In the genomic region with DNA sequence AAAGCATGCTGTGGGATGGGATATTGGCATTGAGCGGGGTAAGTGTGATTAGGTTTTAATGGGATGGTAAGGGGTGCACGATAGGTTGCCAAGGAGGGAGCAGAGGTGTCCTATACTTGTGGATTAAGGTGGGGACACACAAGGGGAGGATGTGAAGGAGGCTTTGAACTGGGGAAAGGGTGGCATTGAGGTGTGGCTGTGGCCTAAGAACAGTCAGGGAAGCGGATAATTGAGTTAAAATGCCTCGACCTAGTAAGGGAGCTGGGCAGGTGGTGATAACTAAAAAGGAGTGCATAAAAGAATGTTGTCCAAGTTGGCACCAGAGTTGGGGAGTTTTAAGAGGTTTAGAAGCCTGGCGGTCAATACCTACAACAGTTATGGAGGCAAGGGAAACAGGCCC, we compare ENCODE assay signal across 35 cellular contexts. TPM values are rescaled to one million over a fixed set of nuclear protein-coding genes. Genes with fewer than 3 reads are reported as not detected.
"Had no signal": no experiment of that assay in that cellular context is flagged by ENCODE, and none has a peak within 500 bp of the region (broad histone marks: within the 10 kb centered on the region; RNA-seq: fewer than 3 reads in every experiment).

No MANE protein-coding gene starts in this region.

- DNase-seq: activated CD4-positive, alpha-beta T cell treated with anti-CD3 and anti-CD28 coated beads for 1 hour; activated CD4-positive, alpha-beta T cell treated with anti-CD3 and anti-CD28 coated beads for 48 hours; activated CD4-positive, alpha-beta T cell treated with anti-CD3 and anti-CD28 coated beads, Interleukin-2, amount 50 U/mL, for 4 hours; activated CD4-positive, CD25-positive, alpha-beta regulatory T cell; activated CD8-positive, alpha-beta T cell treated with anti-CD3 and anti-CD28 coated beads for 36 hours; activated effector memory CD4-positive, alpha-beta T cell treated with anti-CD3 and anti-CD28 coated beads, Interleukin-2, amount 50 U/mL, for 16 hours; activated naive CD4-positive, alpha-beta T cell; activated naive CD8-positive, alpha-beta T cell treated with anti-CD3 and anti-CD28 coated beads, Interleukin-2, amount 10 ng/mL, durations not matched to agents 7 days and 5 days; activated T-cell treated with anti-CD3 and anti-CD28 coated beads, Interleukin-2, amount 50 U/mL, for 1 hour; activated T-cell treated with anti-CD3 and anti-CD28 coated beads, Interleukin-2, amount 50 U/mL, for 72 hours; body of pancreas; cerebellar nuclear complex; NCI-H1105; NCI-H1436; NCI-H1694; NCI-H1930; NCI-H2081 treated with DMSO at 0.1 percent for 48 hours; NCI-H226; NCI-H524 treated with DMSO at 0.1 percent for 48 hours; SHP77; SJCRH30; T1000; WERI-Rb-1 had no signal

- H3K4me1 Mint-ChIP-seq: activated naive CD4-positive, alpha-beta T cell treated with anti-CD3 and anti-CD28 coated beads, Interleukin-2, amount 50 U/mL, for 24 hours; activated naive CD8-positive, alpha-beta T cell treated with anti-CD3 and anti-CD28 coated beads, Interleukin-2, amount 10 ng/mL, durations not matched to agents 7 days and 5 days; activated T-helper 17 cell treated with anti-CD3 and anti-CD28 coated beads, Interleukin-2, amount 50 U/mL, for 72 hours had no signal

- H3K27ac Mint-ChIP-seq: activated CD8-positive, alpha-beta T cell treated with anti-CD3 and anti-CD28 coated beads for 36 hours; activated naive CD4-positive, alpha-beta T cell treated with anti-CD3 and anti-CD28 coated beads, Interleukin-2, amount 50 U/mL, for 24 hours; activated naive CD8-positive, alpha-beta T cell treated with anti-CD3 and anti-CD28 coated beads, Interleukin-2, amount 10 ng/mL, durations not matched to agents 7 days and 5 days; activated T-cell treated with anti-CD3 and anti-CD28 coated beads, Interleukin-2, amount 50 U/mL, for 72 hours; activated T-helper 17 cell treated with anti-CD3 and anti-CD28 coated beads, Interleukin-2, amount 50 U/mL, for 72 hours had no signal

- H3K9me3 Mint-ChIP-seq: activated T-helper 17 cell treated with anti-CD3 and anti-CD28 coated beads, Interleukin-2, amount 50 U/mL, for 72 hours had no signal

- H3K4me3 Mint-ChIP-seq: activated CD8-positive, alpha-beta T cell treated with anti-CD3 and anti-CD28 coated beads for 36 hours; activated naive CD4-positive, alpha-beta T cell treated with anti-CD3 and anti-CD28 coated beads, Interleukin-2, amount 50 U/mL, for 24 hours; activated naive CD8-positive, alpha-beta T cell treated with anti-CD3 and anti-CD28 coated beads, Interleukin-2, amount 10 ng/mL, durations not matched to agents 7 days and 5 days; activated T-cell treated with anti-CD3 and anti-CD28 coated beads, Interleukin-2, amount 50 U/mL, for 72 hours; activated T-helper 17 cell treated with anti-CD3 and anti-CD28 coated beads, Interleukin-2, amount 50 U/mL, for 72 hours had no signal

- FAIRE-seq: astrocyte had no signal

- H3K27me3 ChIP-seq: body of pancreas, breast epithelium, SJCRH30 had no signal

- H3K4me3 ChIP-seq: body of pancreas, breast epithelium, SJCRH30, SK-N-MC had no signal

- H3K36me3 Mint-ChIP-seq: activated naive CD8-positive, alpha-beta T cell treated with anti-CD3 and anti-CD28 coated beads, Interleukin-2, amount 10 ng/mL, durations not matched to agents 7 days and 5 days had no signal

- H3K4me1 ChIP-seq: breast epithelium, SJCRH30 had no signal

- ATAC-seq: activated CD8-positive, alpha-beta T cell treated with anti-CD3 and anti-CD28 coated beads for 36 hours; activated T-cell treated with anti-CD3 and anti-CD28 coated beads, Interleukin-2, amount 50 U/mL, for 72 hours; activated T-helper 17 cell treated with anti-CD3 and anti-CD28 coated beads, Interleukin-2, amount 50 U/mL, for 72 hours; body of pancreas; Panc1 had no signal

- H3K36me3 ChIP-seq: breast epithelium, SJCRH30, WERI-Rb-1 had no signal

- H3K27ac ChIP-seq: body of pancreas, breast epithelium, SJCRH30, SK-N-MC, WERI-Rb-1 had no signal

- H3K9me3 ChIP-seq: body of pancreas, breast epithelium, SJCRH30 had no signal

- H3K27me3 Mint-ChIP-seq: activated CD8-positive, alpha-beta T cell treated with anti-CD3 and anti-CD28 coated beads for 36 hours; activated naive CD4-positive, alpha-beta T cell treated with anti-CD3 and anti-CD28 coated beads, Interleukin-2, amount 50 U/mL, for 24 hours; activated naive CD8-positive, alpha-beta T cell treated with anti-CD3 and anti-CD28 coated beads, Interleukin-2, amount 10 ng/mL, durations not matched to agents 7 days and 5 days; activated T-helper 17 cell treated with anti-CD3 and anti-CD28 coated beads, Interleukin-2, amount 50 U/mL, for 72 hours had no signal

RNA-seq across cellular contexts. Expression of gene KLKB1, which starts 17.5 kb away (rescaled TPM):
- total RNA-seq: activated CD8-positive, alpha-beta memory T cell treated with anti-CD3 and anti-CD28 coated beads for 36 hours; activated CD8-positive, alpha-beta T cell treated with anti-CD3 and anti-CD28 coated beads for 36 hours; astrocyte; M059J; RPMI7951; SJCRH30 had no signal

RNA-seq across cellular contexts. Expression of gene F11, which starts 21.2 kb away (rescaled TPM):
- total RNA-seq: activated CD8-positive, alpha-beta memory T cell treated with anti-CD3 and anti-CD28 coated beads for 36 hours; activated CD8-positive, alpha-beta T cell treated with anti-CD3 and anti-CD28 coated beads for 36 hours; activated naive CD8-positive, alpha-beta T cell treated with anti-CD3 and anti-CD28 coated beads, Interleukin-2, amount 10 ng/mL, durations not matched to agents 7 days and 5 days; activated T-cell treated with anti-CD3 and anti-CD28 coated beads, Interleukin-2, amount 50 U/mL, for 72 hours; activated T-helper 17 cell treated with anti-CD3 and anti-CD28 coated beads, Interleukin-2, amount 50 U/mL, for 72 hours; astrocyte; breast epithelium; M059J; NCI-H460; RPMI7951; T-helper 1 cell treated with Interleukin-12 subunit alpha and Interleukin-12 subunit beta and Interleukin-4 antibody, amounts not matched to agents 30 ng/mL and 1 ng/mL, for 36 hours; T-helper 2 cell treated with Interferon-gamma antibody and Interleukin-4, amounts not matched to agents 100 ng/mL and 5 ng/mL, for 36 hours had no signal
